In the genomic region with DNA sequence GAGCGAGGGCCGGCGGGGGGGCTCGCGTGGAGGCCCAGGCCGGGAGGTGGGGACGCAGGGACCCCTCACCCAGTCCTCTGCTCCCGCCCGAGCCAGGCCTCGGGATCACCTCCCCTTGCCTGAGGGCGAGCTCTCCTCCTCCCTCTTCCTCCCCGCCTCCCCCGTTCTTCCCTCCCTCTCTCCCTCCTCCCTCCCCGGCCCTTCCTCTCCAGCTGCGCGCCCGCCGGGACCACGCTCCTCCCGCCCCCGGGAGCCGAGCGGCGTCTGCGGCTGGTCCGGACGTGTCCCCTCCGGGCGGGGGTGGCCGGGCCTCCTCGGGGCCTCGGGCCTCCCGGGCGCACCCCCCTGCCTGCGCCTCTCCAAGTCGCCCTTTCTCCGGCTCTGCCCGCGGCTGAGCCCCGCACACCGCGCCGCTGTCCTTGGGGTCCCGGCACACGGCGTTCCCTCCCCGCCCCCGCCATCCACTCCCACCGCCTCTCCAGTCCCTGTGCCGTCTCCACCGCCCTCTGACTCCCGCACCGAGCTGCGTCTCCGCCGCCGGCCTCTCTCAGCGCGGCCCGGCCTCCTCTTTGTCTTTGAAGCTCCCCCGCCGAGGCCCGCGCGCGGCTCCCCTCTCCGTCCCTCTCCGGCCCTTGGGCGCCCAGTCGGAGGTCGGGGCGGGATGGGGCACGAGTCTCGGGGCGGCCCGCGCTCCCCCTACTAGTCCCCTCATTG, we compare ENCODE assay signal across 10 cellular contexts. TPM values are rescaled to one million over a fixed set of nuclear protein-coding genes. Genes with fewer than 3 reads are reported as not detected.
DNase-seq lines count a peak whose midpoint lies in the region; ATAC-seq and TF ChIP-seq lines count a peak whose summit lies in the region.
"Had no signal": no experiment of that assay in that cellular context is flagged by ENCODE, and none has a peak within 500 bp of the region (broad histone marks: within the 10 kb centered on the region; RNA-seq: fewer than 3 reads in every experiment).

No MANE protein-coding gene starts in this region.

- H3K27me3 ChIP-seq in testis, result peaks cover 7% of the 10 kb centered on the region

- intact Hi-C loops in testis (cut with DNase I; ENCODE audit: low total_unique reads), result no loop called here

- no peak for TF ChIP-seq POLR2A in testis (IDR thresholded peaks at IDR 0.05)

- peak overlapping the region; percentile 21 to 41 for H3K27ac ChIP-seq in testis

- H3K4me3 ChIP-seq in iPS-11a (ENCODE audit: low read depth, low read length) (peak overlapping the region; percentile 30), testis (peak overlapping the region; percentile 26 to 56)

- H3K36me3 ChIP-seq in testis (ENCODE audit: low read depth, missing control alignments), result no peaks in the 10 kb centered on the region

- 0 to 1% methylated on average over 61 to 66 of the region's 77 CpGs for WGBS in testis, 2 donors

- no peak for ATAC-seq in GM21737 (IDR thresholded peaks at IDR 0.05; ENCODE audit: unreplicated experiment)

- peak; percentile 87 to 90 for DNase-seq in NCI-H2081 (lab: John Stamatoyannopoulos, UW)
- DNase-seq in NCI-H2081 treated with DMSO at 0.1 percent for 48 hours (lab: John Stamatoyannopoulos, UW), result no peak
- DNase-seq in NCI-H748 treated with DMSO at 0.1 percent for 48 hours (lab: John Stamatoyannopoulos, UW), result peak; percentile 65
- no peak for DNase-seq in testis
- no peak for DNase-seq in NK-92 (lab: John Stamatoyannopoulos, UW; ENCODE audit: unreplicated experiment)
- no peak for DNase-seq in HPDE6-E6E7 (ENCODE audit: extremely low spot score)

- H3K9me3 ChIP-seq in testis, result no peaks in the 10 kb centered on the region

- no peak for TF ChIP-seq CTCF in testis (IDR thresholded peaks at IDR 0.05)

- no peaks in the 10 kb centered on the region for H3K4me1 ChIP-seq in testis

RNA-seq across cellular contexts. Expression of a gene that starts 5.7 kb away (rescaled TPM):
- total RNA-seq in testis, result 1 to 10 TPM; 4.6 TPM
- 1.7 TPM for polyA plus RNA-seq in testis (ENCODE audit: insufficient read depth, low read depth, low replicate concordance)
- total RNA-seq: pulmonary artery endothelial cell had no signal
- polyA plus RNA-seq: AG04450 had no signal

Comparison
In these comparisons a context has a peak if more than half of its experiments do, and no peak if none do; other contexts are left out.
1. DNase-seq: peak in NCI-H2081 (2 of 2) and NCI-H748 treated with DMSO at 0.1 percent for 48 hours (single experiment); none in NCI-H2081 treated with DMSO at 0.1 percent for 48 hours (single experiment), testis (single experiment), NK-92 (single experiment) and HPDE6-E6E7 (single experiment).